ENCODE assay signal across 8 cellular contexts in the genomic region with DNA sequence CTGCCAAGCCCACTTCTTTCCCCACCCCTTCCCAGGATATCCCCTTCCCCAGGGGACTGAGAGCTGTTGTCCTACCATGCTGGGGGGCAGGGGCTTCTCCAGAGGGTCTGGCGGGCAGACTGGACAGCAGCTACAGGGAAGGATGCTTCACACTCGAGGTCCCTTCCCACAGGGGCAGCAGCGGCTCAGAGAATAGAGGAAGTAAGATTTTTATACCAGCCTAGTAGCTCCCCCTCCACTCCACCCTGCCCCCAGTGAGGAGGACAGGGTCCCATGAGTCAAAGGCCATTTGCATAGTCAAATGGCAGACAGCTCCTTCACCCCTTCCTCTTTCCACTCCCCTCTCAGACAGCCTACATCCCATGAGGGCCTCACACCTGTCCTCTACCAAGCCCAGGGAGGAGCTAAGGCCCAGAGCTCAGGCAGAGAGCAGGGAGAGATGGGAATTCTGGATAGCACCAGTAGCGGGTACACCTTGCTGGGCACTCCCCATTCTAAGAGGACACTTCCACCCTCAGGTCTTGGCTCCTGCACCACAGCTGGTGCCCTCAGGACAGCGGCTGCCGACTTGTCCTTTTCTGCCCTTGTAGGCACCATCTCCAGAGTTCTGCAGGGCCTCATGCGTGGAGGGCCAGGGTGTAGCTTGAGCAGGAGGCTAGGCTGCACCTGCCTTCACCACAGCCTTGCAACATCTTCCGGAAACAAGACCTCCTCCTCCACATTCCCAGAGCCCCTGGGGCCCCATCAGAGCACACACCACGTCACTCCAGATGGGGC. TPM values are rescaled to one million over a fixed set of nuclear protein-coding genes. Genes with fewer than 3 reads are reported as not detected.
DNase-seq lines count a peak whose midpoint lies in the region; ATAC-seq and TF ChIP-seq lines count a peak whose summit lies in the region.

A gene with protein sequence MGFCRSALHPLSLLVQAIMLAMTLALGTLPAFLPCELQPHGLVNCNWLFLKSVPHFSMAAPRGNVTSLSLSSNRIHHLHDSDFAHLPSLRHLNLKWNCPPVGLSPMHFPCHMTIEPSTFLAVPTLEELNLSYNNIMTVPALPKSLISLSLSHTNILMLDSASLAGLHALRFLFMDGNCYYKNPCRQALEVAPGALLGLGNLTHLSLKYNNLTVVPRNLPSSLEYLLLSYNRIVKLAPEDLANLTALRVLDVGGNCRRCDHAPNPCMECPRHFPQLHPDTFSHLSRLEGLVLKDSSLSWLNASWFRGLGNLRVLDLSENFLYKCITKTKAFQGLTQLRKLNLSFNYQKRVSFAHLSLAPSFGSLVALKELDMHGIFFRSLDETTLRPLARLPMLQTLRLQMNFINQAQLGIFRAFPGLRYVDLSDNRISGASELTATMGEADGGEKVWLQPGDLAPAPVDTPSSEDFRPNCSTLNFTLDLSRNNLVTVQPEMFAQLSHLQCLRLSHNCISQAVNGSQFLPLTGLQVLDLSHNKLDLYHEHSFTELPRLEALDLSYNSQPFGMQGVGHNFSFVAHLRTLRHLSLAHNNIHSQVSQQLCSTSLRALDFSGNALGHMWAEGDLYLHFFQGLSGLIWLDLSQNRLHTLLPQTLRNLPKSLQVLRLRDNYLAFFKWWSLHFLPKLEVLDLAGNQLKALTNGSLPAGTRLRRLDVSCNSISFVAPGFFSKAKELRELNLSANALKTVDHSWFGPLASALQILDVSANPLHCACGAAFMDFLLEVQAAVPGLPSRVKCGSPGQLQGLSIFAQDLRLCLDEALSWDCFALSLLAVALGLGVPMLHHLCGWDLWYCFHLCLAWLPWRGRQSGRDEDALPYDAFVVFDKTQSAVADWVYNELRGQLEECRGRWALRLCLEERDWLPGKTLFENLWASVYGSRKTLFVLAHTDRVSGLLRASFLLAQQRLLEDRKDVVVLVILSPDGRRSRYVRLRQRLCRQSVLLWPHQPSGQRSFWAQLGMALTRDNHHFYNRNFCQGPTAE (minus strand): TSS at position 194 of the 777 bp plus-strand sequence. CDS start 116 bp downstream, at position 78.

- in situ Hi-C loops in transverse colon (cut with MboI; ENCODE audit: low pct_ligation_motif_present in 1 of 4, low pct_unique_long_range_greater_than_20kb in 1 of 4, low sequenced_read_pairs in 3 of 4) = loop anchor here in 2 of 4 donors (25.0 kb wide), 1 partner anchor 112 kb away; no protein-coding TSS in a partner anchor

- H3K27me3 ChIP-seq in transverse colon = no peaks in the 10 kb centered on the region

- no peak for TF ChIP-seq CTCF in transverse colon (IDR thresholded peaks at IDR 0.05)

- CTCF ChIA-PET in activated CD8-positive, alpha-beta memory T cell treated with anti-CD3 and anti-CD28 coated beads, Interleukin-2, amount 10 ng/mL, durations not matched to agents 7 days and 5 days (lab: Charles Lee) = interaction anchor here (0.9 to 8.5 kb wide), 7 partner anchors 11 to 114 kb away, joined by 3 to 80 read pairs (median 4); a partner anchor contains a TSS

- no peak for TF ChIP-seq EP300 in transverse colon (IDR thresholded peaks at IDR 0.05; ENCODE audit: low read depth)

- no peak for DNase-seq in activated CD8-positive, alpha-beta memory T cell treated with anti-CD3 and anti-CD28 coated beads, Interleukin-2, amount 10 ng/mL, durations not matched to agents 7 days and 5 days
- DNase-seq in transverse colon (peak; percentile 63), DMS79 treated with DMSO at 0.1 percent for 48 hours (lab: John Stamatoyannopoulos, UW) (no peak), iPS-NIHi7 (ENCODE audit: extremely low spot score) (no peak), NCI-H187 treated with DMSO at 0.1 percent for 48 hours (lab: John Stamatoyannopoulos, UW) (no peak)

- no peak within 1 kb of the TSS for H3K4me3 Mint-ChIP-seq in activated CD8-positive, alpha-beta memory T cell treated with anti-CD3 and anti-CD28 coated beads, Interleukin-2, amount 10 ng/mL, durations not matched to agents 7 days and 5 days

- H3K9me3 ChIP-seq in transverse colon = no peaks in the 10 kb centered on the region

- intact Hi-C loops in transverse colon (cut with DNase I; ENCODE audit: low total_unique reads) = no loop called here

- H3K4me1 ChIP-seq in transverse colon = peaks cover 0 to 1% (median under 1%) of the 10 kb centered on the region in 4 donors

- peaks cover 11% of the 10 kb centered on the region for H3K36me3 Mint-ChIP-seq in activated CD8-positive, alpha-beta memory T cell treated with anti-CD3 and anti-CD28 coated beads, Interleukin-2, amount 10 ng/mL, durations not matched to agents 7 days and 5 days

- H3K9me3 Mint-ChIP-seq in activated CD8-positive, alpha-beta memory T cell treated with anti-CD3 and anti-CD28 coated beads, Interleukin-2, amount 10 ng/mL, durations not matched to agents 7 days and 5 days (ENCODE audit: low read depth) = no peaks in the 10 kb centered on the region

- H3K27ac Mint-ChIP-seq in activated CD8-positive, alpha-beta memory T cell treated with anti-CD3 and anti-CD28 coated beads, Interleukin-2, amount 10 ng/mL, durations not matched to agents 7 days and 5 days = peak within 1 kb of the TSS; percentile 62

- peak; percentile 19 for TF ChIP-seq POLR2A in transverse colon (IDR thresholded peaks at IDR 0.05)

- H3K27ac ChIP-seq in transverse colon = peak within 1 kb of the TSS in 1 of 4 donors; percentile 44

- WGBS in transverse colon (ENCODE audit: low coverage in 1 of 2), 2 donors = 65% methylated on average over 9 of the region's 9 CpGs; no CpG with 5 or more reads in 1 of the 2 donors

- H3K36me3 ChIP-seq in transverse colon = peaks cover 0 to 16% (median 7%) of the 10 kb centered on the region in 4 donors

- ATAC-seq in GM18499 (IDR thresholded peaks at IDR 0.05; ENCODE audit: insufficient read depth, unreplicated experiment) = peak; percentile 68
- peak; percentile 76 for ATAC-seq in GM21367 (IDR thresholded peaks at IDR 0.05; ENCODE audit: unreplicated experiment)
- ATAC-seq in HG03520 (IDR thresholded peaks at IDR 0.05; ENCODE audit: unreplicated experiment) = peak; percentile 71
- peak; percentile 7 for ATAC-seq in activated CD8-positive, alpha-beta memory T cell treated with anti-CD3 and anti-CD28 coated beads, Interleukin-2, amount 10 ng/mL, durations not matched to agents 7 days and 5 days

- H3K27me3 Mint-ChIP-seq in activated CD8-positive, alpha-beta memory T cell treated with anti-CD3 and anti-CD28 coated beads, Interleukin-2, amount 10 ng/mL, durations not matched to agents 7 days and 5 days = no peaks in the 10 kb centered on the region

- no peak within 1 kb of the TSS for H3K4me3 ChIP-seq in transverse colon

- H3K4me1 Mint-ChIP-seq in activated CD8-positive, alpha-beta memory T cell treated with anti-CD3 and anti-CD28 coated beads, Interleukin-2, amount 10 ng/mL, durations not matched to agents 7 days and 5 days = peaks cover 59% of the 10 kb centered on the region

RNA-seq across cellular contexts. Expression of the gene that starts here (rescaled TPM):
- total RNA-seq in activated CD8-positive, alpha-beta memory T cell treated with anti-CD3 and anti-CD28 coated beads, Interleukin-2, amount 10 ng/mL, durations not matched to agents 7 days and 5 days = under 1 TPM in 1 of 2 experiments, not detected in 1; 0.64 TPM
- total RNA-seq in transverse colon = under 1 TPM in 1 of 4 donors, not detected in 3; 0.16 TPM

Comparison
In these comparisons a context has a peak if more than half of its experiments do, and no peak if none do; other contexts are left out.
1. Peak in ATAC-seq in activated CD8-positive, alpha-beta memory T cell treated with anti-CD3 and anti-CD28 coated beads, Interleukin-2, amount 10 ng/mL, durations not matched to agents 7 days and 5 days; RNA of the gene not detected or under 1 TPM.
2. Peak in DNase-seq in transverse colon; RNA of the gene not detected or under 1 TPM.
3. ATAC-seq: peak in every context shown above with its lines; median percentile 76 in GM21367; 71 in HG03520; 68 in GM18499; 7 in activated CD8-positive, alpha-beta memory T cell treated with anti-CD3 and anti-CD28 coated beads, Interleukin-2, amount 10 ng/mL, durations not matched to agents 7 days and 5 days.